8 cellular contexts compared by ENCODE assay signal in genomic region chr19:10769533-10770491, GRCh38. TPM values are rescaled to one million over a fixed set of nuclear protein-coding genes. Genes with fewer than 3 reads are reported as not detected.
DNase-seq lines count a peak whose midpoint lies in the region; TF ChIP-seq lines count a peak whose summit lies in the region.

No MANE protein-coding gene starts in this region.

- H3K27ac Mint-ChIP-seq in activated naive CD8-positive, alpha-beta T cell treated with anti-CD3 and anti-CD28 coated beads for 36 hours, result no peak overlapping the region

- H3K4me1 Mint-ChIP-seq in activated naive CD8-positive, alpha-beta T cell treated with anti-CD3 and anti-CD28 coated beads for 36 hours, result peaks cover 8% of the 10 kb centered on the region

- H3K9me3 Mint-ChIP-seq in activated naive CD8-positive, alpha-beta T cell treated with anti-CD3 and anti-CD28 coated beads for 36 hours, result no peaks in the 10 kb centered on the region

- H3K4me1 ChIP-seq in iPS-15b (ENCODE audit: control insufficient read depth, insufficient read depth, low read length) (no peaks in the 10 kb centered on the region), skeletal muscle tissue (ENCODE audit: control insufficient read depth in 3 of 3, insufficient read depth in 3 of 3, low read length in 3 of 3) (peaks cover 48 to 51% (median 51%) of the 10 kb centered on the region in 3 donors)

- TF ChIP-seq CTCF in coronary artery (IDR thresholded peaks at IDR 0.05), result no peak

- H3K9ac ChIP-seq in iPS-15b (ENCODE audit: low read depth, low read length) (peak overlapping the region; percentile 24), skeletal muscle tissue (ENCODE audit: low read depth in 1 of 3, low read length in 3 of 3) (peak overlapping the region; percentile 42 to 87 (median 75))

- H3K36me3 ChIP-seq in iPS-15b (ENCODE audit: control insufficient read depth, insufficient read depth, low read length) (peaks cover 11% of the 10 kb centered on the region), skeletal muscle tissue (ENCODE audit: control insufficient read depth in 3 of 3, insufficient read depth in 3 of 3, low read length in 3 of 3) (peaks cover 8 to 12% (median 12%) of the 10 kb centered on the region in 3 donors)

- H3K27ac ChIP-seq in skeletal muscle tissue (ENCODE audit: low read depth, low read length) (peak overlapping the region; percentile 57), coronary artery (peak overlapping the region in 1 of 2 donors; percentile 60)

- H3K27me3 ChIP-seq in iPS-15b (ENCODE audit: control insufficient read depth, insufficient read depth, low read length), result no peaks in the 10 kb centered on the region
- no peaks in the 10 kb centered on the region for H3K27me3 ChIP-seq in skeletal muscle tissue (ENCODE audit: control insufficient read depth in 3 of 3, insufficient read depth in 3 of 3, low read length in 3 of 3)

- no peak overlapping the region for H3K4me3 Mint-ChIP-seq in activated naive CD8-positive, alpha-beta T cell treated with anti-CD3 and anti-CD28 coated beads for 36 hours

- H3K4me3 ChIP-seq in iPS-15b (ENCODE audit: low read depth, low read length) (no peak overlapping the region), skeletal muscle tissue (ENCODE audit: low read length in 3 of 3) (peak overlapping the region; percentile 6 to 41 (median 38)), coronary artery (no peak overlapping the region)

- H3K36me3 Mint-ChIP-seq in activated naive CD8-positive, alpha-beta T cell treated with anti-CD3 and anti-CD28 coated beads for 36 hours, result peaks cover 5% of the 10 kb centered on the region

- H3K27me3 Mint-ChIP-seq in activated naive CD8-positive, alpha-beta T cell treated with anti-CD3 and anti-CD28 coated beads for 36 hours, result no peaks in the 10 kb centered on the region

- peak; percentile 17 to 22 for DNase-seq in activated CD4-positive, alpha-beta T cell treated with anti-CD3 and anti-CD28 coated beads for 4 hours
- DNase-seq in activated CD4-positive, alpha-beta T cell treated with anti-CD3 and anti-CD28 coated beads, Interleukin-2, amount 50 U/mL, for 1 hour, result no peak
- DNase-seq in anterior cingulate cortex (lab: John Stamatoyannopoulos, UW) (peak in 54 of 58 donors; percentile 19 to 84 (median 60)), NCI-H82 treated with DMSO at 0.1 percent for 48 hours (lab: John Stamatoyannopoulos, UW; ENCODE audit: unreplicated experiment) (no peak), coronary artery (ENCODE audit: low spot score) (no peak)
- no peak for DNase-seq in activated naive CD8-positive, alpha-beta T cell treated with anti-CD3 and anti-CD28 coated beads for 36 hours

- H3K9me3 ChIP-seq in iPS-15b (ENCODE audit: control insufficient read depth, insufficient read depth, low read length), result no peaks in the 10 kb centered on the region
- H3K9me3 ChIP-seq in skeletal muscle tissue (ENCODE audit: control insufficient read depth in 3 of 3, low read length in 3 of 3), result no peaks in the 10 kb centered on the region

RNA-seq across cellular contexts. Expression of gene DNM2, which starts 51.9 kb away (rescaled TPM):
- total RNA-seq in skeletal muscle tissue, result 54.8 TPM
- total RNA-seq in activated naive CD8-positive, alpha-beta T cell treated with anti-CD3 and anti-CD28 coated beads for 36 hours, result 100 to 1,000 TPM; 127 to 133 TPM

Comparison
In these comparisons a context has a peak if more than half of its experiments do, and no peak if none do; other contexts are left out.
1. DNase-seq: peak in activated CD4-positive, alpha-beta T cell treated with anti-CD3 and anti-CD28 coated beads for 4 hours (2 of 2) and anterior cingulate cortex (54 of 58); none in activated CD4-positive, alpha-beta T cell treated with anti-CD3 and anti-CD28 coated beads, Interleukin-2, amount 50 U/mL, for 1 hour (single experiment), NCI-H82 treated with DMSO at 0.1 percent for 48 hours (single experiment), coronary artery (single experiment) and activated naive CD8-positive, alpha-beta T cell treated with anti-CD3 and anti-CD28 coated beads for 36 hours (single experiment).
2. H3K4me3 ChIP-seq: peak in skeletal muscle tissue (3 of 3); none in iPS-15b (single experiment) and coronary artery (single experiment).